ENCODE assay signal across 19 cellular contexts in genomic region chr18:766550-766860, GRCh38. TPM values are rescaled to one million over a fixed set of nuclear protein-coding genes. Genes with fewer than 3 reads are reported as not detected.
DNase-seq lines count a peak whose midpoint lies in the region; ATAC-seq, FAIRE-seq and TF ChIP-seq lines count a peak whose summit lies in the region.
"Had no signal": no experiment of that assay in that cellular context is flagged by ENCODE, and none has a peak within 500 bp of the region (broad histone marks: within the 10 kb centered on the region; RNA-seq: fewer than 3 reads in every experiment).

No MANE protein-coding gene starts in this region.

- H2AFZ ChIP-seq in K562 (ENCODE audit: low read depth, low read length) (no peak overlapping the region), endothelial cell of umbilical vein (ENCODE audit: low read depth, low read length) (no peak overlapping the region)

- DNase-seq in K562 (ENCODE audit: extremely low read depth in 1 of 4, low spot score in 3 of 4) (no peak), endothelial cell of umbilical vein (ENCODE audit: low read depth, low spot score) (no peak), BE2C (no peak), iPS-NIHi7 (ENCODE audit: extremely low spot score) (no peak)
- DNase-seq: 8988T; ACHN; Calu3; CD4-positive, alpha-beta T cell; CD8-positive, alpha-beta T cell; GF-D8 had no signal

- CTCF ChIA-PET in HEK293 (lab: Yijun Ruan, JAX), result interaction anchor here (0.9 kb wide), 1 partner anchor 15 kb away, joined by 3 read pairs; no protein-coding TSS in a partner anchor
- CTCF ChIA-PET in K562 (lab: Yijun Ruan, JAX; ENCODE audit: low intra/inter-chr PET ratio), result no interaction called here
- CTCF ChIA-PET in endothelial cell of umbilical vein (lab: Charles Lee), result interaction anchor here (1.3 to 1.5 kb wide), 2 partner anchors 16 to 64 kb away, joined by 3 to 4 read pairs; no protein-coding TSS in a partner anchor

- H3K4me3 ChIP-seq in HEK293 (ENCODE audit: low read depth, low read length) (no peak overlapping the region), K562 (no peak overlapping the region), endothelial cell of umbilical vein (replicated peaks in 1 of 3; ENCODE audit: insufficient read depth in 1 of 3, low read depth in 1 of 3, low read length in 3 of 3) (no peak overlapping the region), BE2C (ENCODE audit: low read depth, low read length) (no peak overlapping the region)
- H3K4me3 ChIP-seq: BLaER1 treated with 17β-estradiol and CSF1 and Interleukin-3, amounts not matched to agents 10 nM and 100 nM had no signal

- TF ChIP-seq POLR2A in K562 (conservative IDR thresholded peaks at IDR 0.05) (no peak), endothelial cell of umbilical vein (IDR thresholded peaks at IDR 0.05; ENCODE audit: low read depth, low read length) (no peak)

- WGBS in K562 (ENCODE audit: insufficient coverage, low coverage, missing lambda C conversion rate), result 72% methylated on average over 1 of the region's 1 CpG

- ATAC-seq in K562 (no peak), HG03280 (IDR thresholded peaks at IDR 0.05; ENCODE audit: unreplicated experiment) (no peak)
- ATAC-seq: CD8-positive, alpha-beta T cell had no signal

- H3K79me2 ChIP-seq in K562 (ENCODE audit: control insufficient read depth, insufficient read depth, low read length), result peaks cover 95% of the 10 kb centered on the region
- peaks cover 91% of the 10 kb centered on the region for H3K79me2 ChIP-seq in endothelial cell of umbilical vein (ENCODE audit: control insufficient read depth, insufficient read depth, low read length)

- H3K4me2 ChIP-seq in K562 (ENCODE audit: insufficient read depth, low read length) (no peak overlapping the region), endothelial cell of umbilical vein (ENCODE audit: insufficient read depth, low read length) (no peak overlapping the region)
- H3K4me2 ChIP-seq: BLaER1 treated with 17β-estradiol and CSF1 and Interleukin-3, amounts not matched to agents 10 nM and 100 nM had no signal

- peaks cover 5% of the 10 kb centered on the region; the same call in 1 of the 2 replicates for H4K20me1 ChIP-seq in K562 (replicated peaks; ENCODE audit: control insufficient read depth, insufficient read depth, low read length)
- H4K20me1 ChIP-seq in endothelial cell of umbilical vein (replicated peaks; ENCODE audit: control insufficient read depth, extremely low read depth, insufficient read depth, low read length), result no peaks in the 10 kb centered on the region

- H3K27ac ChIP-seq in HEK293 (ENCODE audit: extremely low read depth, low read depth, low read length) (no peak overlapping the region), K562 (ENCODE audit: extremely low read depth, low read depth, low read length) (no peak overlapping the region), endothelial cell of umbilical vein (ENCODE audit: insufficient read depth, low read depth, low read length) (no peak overlapping the region)
- H3K27ac ChIP-seq: BLaER1 treated with 17β-estradiol and CSF1 and Interleukin-3, amounts not matched to agents 10 nM and 100 nM; C4-2B had no signal

- TF ChIP-seq CTCF in HEK293 (tag by site-specific recombination; IDR thresholded peaks at IDR 0.05) (no peak), K562 (IDR thresholded peaks at IDR 0.05 in 2 of 3, conservative IDR thresholded peaks at IDR 0.05 in 1 of 3; ENCODE audit: insufficient read depth in 2 of 3, low read depth in 1 of 3, low read length in 3 of 3) (no peak), endothelial cell of umbilical vein (IDR thresholded peaks at IDR 0.05; ENCODE audit: extremely low read depth in 1 of 2, insufficient read depth in 1 of 2, low read depth in 1 of 2, low read length in 2 of 2) (no peak), BE2C (IDR thresholded peaks at IDR 0.05; ENCODE audit: low read depth, low read length) (no peak)

- H3K4me1 ChIP-seq in HEK293 (ENCODE audit: control insufficient read depth, insufficient read depth, low read length) (peaks cover 8% of the 10 kb centered on the region), K562 (replicated peaks in 1 of 2; ENCODE audit: control insufficient read depth in 2 of 2, insufficient read depth in 2 of 2, low read length in 2 of 2) (peaks cover 11 to 33% of the 10 kb centered on the region in 2 experiments; a peak in 4 of 5 replicates), endothelial cell of umbilical vein (ENCODE audit: control insufficient read depth, extremely low read depth, insufficient read depth, low read length) (peaks cover 23% of the 10 kb centered on the region), BE2C (no peaks in the 10 kb centered on the region)

- no peak overlapping the region for H3K9ac ChIP-seq in K562 (ENCODE audit: insufficient read depth in 1 of 2, low read depth in 2 of 2, low read length in 2 of 2)
- no peak overlapping the region for H3K9ac ChIP-seq in endothelial cell of umbilical vein (replicated peaks; ENCODE audit: extremely low read depth, insufficient read depth, low read length)
- H3K9ac ChIP-seq: BLaER1 treated with 17β-estradiol and CSF1 and Interleukin-3, amounts not matched to agents 10 nM and 100 nM had no signal

- no peak for TF ChIP-seq RAD21 in K562 (CRISPR knock-in tag; conservative IDR thresholded peaks at IDR 0.05 in 1 of 2, IDR thresholded peaks at IDR 0.05 in 1 of 2)

- H3K9me1 ChIP-seq in K562 (ENCODE audit: control insufficient read depth, insufficient read depth, low read length) (no peaks in the 10 kb centered on the region), endothelial cell of umbilical vein (replicated peaks; ENCODE audit: control insufficient read depth, extremely low read depth, insufficient read depth, low read length) (no peaks in the 10 kb centered on the region)

- in situ Hi-C loops in K562 (cut with MboI), result no loop called here

- H3K9me3 ChIP-seq in HEK293 (ENCODE audit: control insufficient read depth, insufficient read depth, low read depth, low read length) (no peaks in the 10 kb centered on the region), K562 (replicated peaks; ENCODE audit: control insufficient read depth, insufficient read depth, low read depth, low read length) (no peaks in the 10 kb centered on the region), endothelial cell of umbilical vein (replicated peaks; ENCODE audit: control insufficient read depth, insufficient read depth, low read length) (no peaks in the 10 kb centered on the region), BE2C (no peaks in the 10 kb centered on the region)
- H3K9me3 ChIP-seq: Caco-2 had no signal

- intact Hi-C loops in K562 (cut with micrococcal nuclease), result no loop called here
- intact Hi-C loops in endothelial cell of umbilical vein (cut with micrococcal nuclease), result no loop called here

- no peak for TF ChIP-seq EP300 in K562 (IDR thresholded peaks at IDR 0.05; ENCODE audit: low read length)

- H3K36me3 ChIP-seq in HEK293 (ENCODE audit: control insufficient read depth in 2 of 2, insufficient read depth in 1 of 2, low read length in 2 of 2) (no peaks in the 10 kb centered on the region), K562 (ENCODE audit: control insufficient read depth, insufficient read depth, low read length) (peaks cover 28% of the 10 kb centered on the region; the same call in 2 of the 3 replicates), endothelial cell of umbilical vein (ENCODE audit: control insufficient read depth in 2 of 2, extremely low read depth in 1 of 2, insufficient read depth in 2 of 2, low read length in 2 of 2) (no peaks in the 10 kb centered on the region), BE2C (no peaks in the 10 kb centered on the region)

- POLR2A ChIA-PET in HEK293 (lab: Yijun Ruan, JAX) (no interaction called here), K562 (lab: Yijun Ruan, JAX) (interaction anchor here (0.9 kb wide), 1 partner anchor 31 kb away, joined by 4 read pairs; no protein-coding TSS in a partner anchor), endothelial cell of umbilical vein (lab: Charles Lee) (no interaction called here)

- FAIRE-seq in K562 (lab: Jason Lieb, UNC) (no peak), endothelial cell of umbilical vein (lab: Jason Lieb, UNC) (peak; percentile 12)
- FAIRE-seq: A204.1, G401.6, GM12891, GM19239 had no signal

- H3K27me3 ChIP-seq in K562 (ENCODE audit: control insufficient read depth in 2 of 2, insufficient read depth in 2 of 2, low read length in 2 of 2) (no peaks in the 10 kb centered on the region), endothelial cell of umbilical vein (ENCODE audit: control insufficient read depth in 2 of 2, insufficient read depth in 2 of 2, low read length in 2 of 2) (no peaks in the 10 kb centered on the region), BE2C (no peaks in the 10 kb centered on the region)
- H3K27me3 ChIP-seq: BLaER1 treated with 17β-estradiol and CSF1 and Interleukin-3, amounts not matched to agents 10 nM and 100 nM had no signal

- BruUV-seq in K562 (replicated peaks; lab: Mats Ljungman, UMichigan), result no TSS peak
- no TSS peak for BruUV-seq in endothelial cell of umbilical vein (replicated peaks; lab: Mats Ljungman, UMichigan)

- dilution Hi-C loops in endothelial cell of umbilical vein (cut with MboI; ENCODE audit: extremely low pct_ligation_motif_present, low sequenced_read_pairs), result no loop called here

RNA-seq across cellular contexts. Expression of gene YES1, which starts 45.5 kb away (rescaled TPM):
- total RNA-seq in K562 (2011; cell fraction: chromatin; rRNA removed; ENCODE audit: low replicate concordance), result 86.2 and 96.5 TPM in 2 replicates
- 21.8 and 24.5 TPM in 2 replicates for total RNA-seq in K562 (2011; cell fraction: nucleolus; rRNA removed)
- 46.6 and 65.3 TPM in 2 replicates for total RNA-seq in K562 (2011; cell fraction: nucleoplasm; rRNA removed)
- total RNA-seq in K562 (2014; rRNA removed), result 61.9 and 108 TPM in 2 replicates
- 115 and 149 TPM in 2 replicates for total RNA-seq in K562 (2014; rRNA removed; fragmentation: Illumina TruSeq; extraction: Trizol)
- total RNA-seq in K562 (2015; rRNA removed; fragmentation: Illumina TruSeq; extraction: Trizol), result 75.4 and 77.7 TPM in 2 replicates
- 90.6 and 99.4 TPM in 2 replicates for total RNA-seq in K562 (2021)
- 54.6 and 59.9 TPM in 2 replicates for polyA plus RNA-seq in K562 (2011; rRNA removed)
- polyA plus RNA-seq in K562 (2011; cell fraction: cytosol; rRNA removed), result 31.2 and 49.4 TPM in 2 replicates
- 22.9 and 25.6 TPM in 2 replicates for polyA plus RNA-seq in K562 (2011; cell fraction: nucleus; rRNA removed)
- polyA plus RNA-seq in K562 (2012), result 42.1 and 45.3 TPM in 2 replicates
- 70.6 and 78.9 TPM in 2 replicates for polyA plus RNA-seq in K562 (2014; fragmentation: Illumina TruSeq; extraction: Trizol)
- polyA plus RNA-seq in K562 (2014; fragmentation: Nextera tagmentation; extraction: Ambion mirVana), result 10 to 100 TPM; 37.2 to 54.6 TPM
- polyA plus RNA-seq in K562 (2014; rRNA removed), result 77.8 and 112 TPM in 2 replicates
- 72.0 and 108 TPM in 2 replicates for polyA minus RNA-seq in K562 (2011; rRNA and poly(A)+ RNA removed)
- 50.5 and 77.5 TPM in 2 replicates for polyA minus RNA-seq in K562 (2011; cell fraction: cytosol; rRNA and poly(A)+ RNA removed)
- polyA minus RNA-seq in K562 (2011; cell fraction: nucleus; rRNA and poly(A)+ RNA removed), result 17.6 and 34.7 TPM in 2 replicates
- 79.5 and 92.3 TPM in 2 replicates for total RNA-seq in endothelial cell of umbilical vein
- polyA plus RNA-seq in endothelial cell of umbilical vein, result 12.6 and 16.5 TPM in 2 replicates
- 21.8 TPM in 2 replicates for polyA plus RNA-seq in endothelial cell of umbilical vein (2011; cell fraction: cytosol; rRNA removed)
- 21.1 and 22.8 TPM in 2 replicates for polyA plus RNA-seq in endothelial cell of umbilical vein (2011; cell fraction: nucleus; rRNA removed)
- 33.8 and 60.1 TPM in 2 replicates for polyA plus RNA-seq in endothelial cell of umbilical vein (2012)
- polyA minus RNA-seq in endothelial cell of umbilical vein, result 44.8 and 59.8 TPM in 2 replicates
- polyA minus RNA-seq in endothelial cell of umbilical vein (2011; cell fraction: cytosol; rRNA and poly(A)+ RNA removed), result 20.6 TPM
- polyA minus RNA-seq in endothelial cell of umbilical vein (2011; cell fraction: nucleus; rRNA and poly(A)+ RNA removed), result 15.7 and 28.6 TPM in 2 replicates
- polyA plus RNA-seq in BE2C (2012; ENCODE audit: insufficient read depth, insufficient read length, low read depth), result not detected

RNA-seq across cellular contexts. Expression of gene ENOSF1, which starts 54.1 kb away (rescaled TPM):
- total RNA-seq in K562 (2011; cell fraction: chromatin; rRNA removed; ENCODE audit: low replicate concordance), result 450 and 471 TPM in 2 replicates
- 248 and 273 TPM in 2 replicates for total RNA-seq in K562 (2011; cell fraction: nucleolus; rRNA removed)
- 343 and 442 TPM in 2 replicates for total RNA-seq in K562 (2011; cell fraction: nucleoplasm; rRNA removed)
- total RNA-seq in K562 (2014; rRNA removed) (36.0 and 42.2 TPM in 2 replicates), K562 (2014; rRNA removed; fragmentation: Illumina TruSeq; extraction: Trizol) (48.0 and 49.8 TPM in 2 replicates), K562 (2015; rRNA removed; fragmentation: Illumina TruSeq; extraction: Trizol) (40.5 and 44.5 TPM in 2 replicates), K562 (2021) (60.0 and 66.4 TPM in 2 replicates), endothelial cell of umbilical vein (50.5 and 52.5 TPM in 2 replicates)
- polyA plus RNA-seq in K562 (2011; rRNA removed) (46.5 and 50.9 TPM in 2 replicates), K562 (2014; fragmentation: Illumina TruSeq; extraction: Trizol) (49.4 and 57.3 TPM in 2 replicates), K562 (2014; fragmentation: Nextera tagmentation; extraction: Ambion mirVana) (10 to 100 TPM; 15.5 to 20.0 TPM), K562 (2014; rRNA removed) (54.0 and 60.1 TPM in 2 replicates), endothelial cell of umbilical vein (15.3 and 19.5 TPM in 2 replicates)
- polyA plus RNA-seq in K562 (2011; cell fraction: cytosol; rRNA removed), result 18.7 and 22.2 TPM in 2 replicates
- polyA plus RNA-seq in K562 (2011; cell fraction: nucleus; rRNA removed), result 202 and 262 TPM in 2 replicates
- polyA plus RNA-seq in K562 (2012), result 37.6 and 66.2 TPM in 2 replicates
- 74.8 and 77.4 TPM in 2 replicates for polyA minus RNA-seq in K562 (2011; rRNA and poly(A)+ RNA removed)
- polyA minus RNA-seq in K562 (2011; cell fraction: cytosol; rRNA and poly(A)+ RNA removed), result 26.4 and 36.0 TPM in 2 replicates
- 100 and 101 TPM in 2 replicates for polyA minus RNA-seq in K562 (2011; cell fraction: nucleus; rRNA and poly(A)+ RNA removed)
- polyA plus RNA-seq in endothelial cell of umbilical vein (2011; cell fraction: cytosol; rRNA removed), result 11.5 and 12.8 TPM in 2 replicates
- 116 and 126 TPM in 2 replicates for polyA plus RNA-seq in endothelial cell of umbilical vein (2011; cell fraction: nucleus; rRNA removed)
- 26.5 and 36.1 TPM in 2 replicates for polyA plus RNA-seq in endothelial cell of umbilical vein (2012)
- polyA minus RNA-seq in endothelial cell of umbilical vein, result 44.4 and 54.8 TPM in 2 replicates
- polyA minus RNA-seq in endothelial cell of umbilical vein (2011; cell fraction: cytosol; rRNA and poly(A)+ RNA removed), result 34.2 TPM
- 58.8 and 67.4 TPM in 2 replicates for polyA minus RNA-seq in endothelial cell of umbilical vein (2011; cell fraction: nucleus; rRNA and poly(A)+ RNA removed)
- polyA plus RNA-seq in BE2C (2012; ENCODE audit: insufficient read depth, insufficient read length, low read depth), result 11.2 TPM
